ENCODE assay signal across 26 cellular contexts in genomic region chr5:149379807-149380374, GRCh38. TPM values are rescaled to one million over a fixed set of nuclear protein-coding genes. Genes with fewer than 3 reads are reported as not detected.
DNase-seq lines count a peak whose midpoint lies in the region; ATAC-seq and TF ChIP-seq lines count a peak whose summit lies in the region.
"Had no signal": no experiment of that assay in that cellular context is flagged by ENCODE, and none has a peak within 500 bp of the region (broad histone marks: within the 10 kb centered on the region; RNA-seq: fewer than 3 reads in every experiment).

No MANE protein-coding gene starts in this region.

- intact Hi-C loops in esophagus squamous epithelium (cut with DNase I) (loop anchor here (5.0 to 10.0 kb wide), 2 partner anchors 52 to 185 kb away; no protein-coding TSS in a partner anchor), posterior vena cava (cut with DNase I) (loop anchor here (2.0 to 5.0 kb wide), 3 partner anchors 37 to 53 kb away; no protein-coding TSS in a partner anchor), transverse colon (cut with DNase I; ENCODE audit: low total_unique reads) (loop anchor here (5.0 to 10.0 kb wide), 2 partner anchors 52 to 185 kb away; no protein-coding TSS in a partner anchor)

- WGBS in esophagus squamous epithelium, 2 donors = 66 to 76% methylated on average over 4 to 5 of the region's 5 CpGs
- 83 to 88% methylated on average over 2 to 5 of the region's 5 CpGs for WGBS in transverse colon (ENCODE audit: low coverage in 1 of 2), 2 donors

- CTCF ChIA-PET in RWPE1 (lab: Yijun Ruan, JAX) = interaction anchor here (0.6 to 1.0 kb wide), 2 partner anchors 55 to 189 kb away, joined by 3 to 5 read pairs; no protein-coding TSS in a partner anchor

- POLR2A ChIA-PET in RWPE1 (lab: Yijun Ruan, JAX; ENCODE audit: low non-redundant PET) = no interaction called here

- H3K27ac ChIP-seq in RWPE1 = peak overlapping the region; percentile 75
- H3K27ac ChIP-seq in esophagus squamous epithelium = peak overlapping the region; percentile 57 to 91 (median 78)
- peak overlapping the region; percentile 87 to 91 (median 88) for H3K27ac ChIP-seq in transverse colon
- H3K27ac ChIP-seq: SK-N-MC had no signal

- H3K9me3 ChIP-seq in esophagus squamous epithelium = no peaks in the 10 kb centered on the region
- H3K9me3 ChIP-seq in transverse colon = no peaks in the 10 kb centered on the region

- H3K4me3 ChIP-seq in esophagus squamous epithelium = no peak overlapping the region
- no peak overlapping the region for H3K4me3 ChIP-seq in transverse colon
- H3K4me3 ChIP-seq: GM23338, SK-N-MC had no signal

- TF ChIP-seq POLR2A in esophagus squamous epithelium (IDR thresholded peaks at IDR 0.05) = no peak
- TF ChIP-seq POLR2A in transverse colon (IDR thresholded peaks at IDR 0.05) = no peak

- no peak for DNase-seq in RWPE1 (ENCODE audit: low spot score)
- DNase-seq in esophagus squamous epithelium (lab: John Stamatoyannopoulos, UW) = no peak
- DNase-seq in posterior vena cava (ENCODE audit: low spot score) = peak; percentile 47
- DNase-seq in transverse colon = no peak
- no peak for DNase-seq in NCI-H69 (lab: John Stamatoyannopoulos, UW)
- no peak for DNase-seq in activated CD8-positive, alpha-beta memory T cell treated with anti-CD3 and anti-CD28 coated beads, Interleukin-2, amount 50 U/mL, for 48 hours
- DNase-seq: activated CD4-positive, alpha-beta T cell treated with anti-CD3 and anti-CD28 coated beads for 4 hours; activated naive CD4-positive, alpha-beta T cell; activated T-cell treated with anti-CD3 and anti-CD28 coated beads, Interleukin-2, amount 50 U/mL, for 48 hours; C1 segment of cervical spinal cord; dermis blood vessel endothelial cell; DMS79 treated with DMSO at 0.1 percent for 48 hours; head of caudate nucleus; kidney glomerular epithelial cell; naive thymus-derived CD4-positive, alpha-beta T cell; NCI-H1694; NCI-H526 treated with DMSO at 0.1 percent for 48 hours; RPMI8226; stimulated activated CD4-positive, alpha-beta T cell treated with anti-CD3 and anti-CD28 coated beads, Interleukin-15, amount 100 ng/mL, for 24 hours; T-helper 17 cell had no signal

- H3K36me3 ChIP-seq in esophagus squamous epithelium = no peaks in the 10 kb centered on the region
- no peaks in the 10 kb centered on the region for H3K36me3 ChIP-seq in transverse colon

- H3K4me1 ChIP-seq in esophagus squamous epithelium (peaks cover 9 to 57% (median 19%) of the 10 kb centered on the region in 3 donors), transverse colon (peaks cover 0 to 28% (median 15%) of the 10 kb centered on the region in 4 donors)

- no peak for ATAC-seq in HG03025 (IDR thresholded peaks at IDR 0.05; ENCODE audit: low FRiP score, unreplicated experiment)
- ATAC-seq: naive thymus-derived CD4-positive, alpha-beta T cell; T-helper 17 cell had no signal

- no peak for TF ChIP-seq EP300 in transverse colon (IDR thresholded peaks at IDR 0.05; ENCODE audit: low read depth)

- in situ Hi-C loops in transverse colon (cut with MboI; ENCODE audit: low pct_ligation_motif_present in 1 of 4, low pct_unique_long_range_greater_than_20kb in 1 of 4, low sequenced_read_pairs in 3 of 4) = loop anchor here in 2 of 4 donors (10.0 kb wide), 3 partner anchors 55 to 175 kb away; partner anchors contain the start of gene CSNK1A1 (in 1 of the 2)

- TF ChIP-seq CTCF in RWPE1 (conservative IDR thresholded peaks at IDR 0.05; ENCODE audit: low read depth) (no peak), esophagus squamous epithelium (IDR thresholded peaks at IDR 0.05) (no peak), transverse colon (IDR thresholded peaks at IDR 0.05) (no peak)

- no peaks in the 10 kb centered on the region for H3K27me3 ChIP-seq in esophagus squamous epithelium
- H3K27me3 ChIP-seq in transverse colon = no peaks in the 10 kb centered on the region

RNA-seq across cellular contexts. Expression of gene IL17B, which starts 0.8 kb away (rescaled TPM):
- 1 to 10 TPM in 3 of 4 donors, not detected in 1; 2.0 to 2.5 (median 2.1) TPM for total RNA-seq in esophagus squamous epithelium
- total RNA-seq in posterior vena cava = 10 to 100 TPM in 1 of 2 donors, 1 to 10 TPM in 1; 8.5 to 15.2 TPM
- not detected for total RNA-seq in transverse colon
- total RNA-seq: activated CD8-positive, alpha-beta memory T cell treated with anti-CD3 and anti-CD28 coated beads for 36 hours; dermis blood vessel endothelial cell; GM23338; HT1080; naive thymus-derived CD4-positive, alpha-beta T cell; osteoblast; T-helper 17 cell had no signal

RNA-seq across cellular contexts. Expression of gene PCYOX1L, which starts 22.0 kb away (rescaled TPM):
- total RNA-seq in esophagus squamous epithelium = 1 to 10 TPM; 2.1 to 4.6 (median 3.1) TPM
- total RNA-seq in posterior vena cava = 1 to 10 TPM; 3.1 to 5.6 TPM
- total RNA-seq in transverse colon = 1 to 10 TPM in 3 of 4 donors, under 1 TPM in 1; 0.75 to 5.4 (median 2.8) TPM

RNA-seq across cellular contexts. Expression of gene GRPEL2, which starts 34.6 kb away (rescaled TPM):
- total RNA-seq in esophagus squamous epithelium (10 to 100 TPM; 23.1 to 43.3 (median 27.1) TPM), posterior vena cava (10 to 100 TPM; 13.1 to 16.0 TPM), transverse colon (10 to 100 TPM in 1 of 4 donors, 1 to 10 TPM in 3; 2.2 to 10.6 (median 6.4) TPM)
